26 cellular contexts compared by ENCODE assay signal in the genomic region with DNA sequence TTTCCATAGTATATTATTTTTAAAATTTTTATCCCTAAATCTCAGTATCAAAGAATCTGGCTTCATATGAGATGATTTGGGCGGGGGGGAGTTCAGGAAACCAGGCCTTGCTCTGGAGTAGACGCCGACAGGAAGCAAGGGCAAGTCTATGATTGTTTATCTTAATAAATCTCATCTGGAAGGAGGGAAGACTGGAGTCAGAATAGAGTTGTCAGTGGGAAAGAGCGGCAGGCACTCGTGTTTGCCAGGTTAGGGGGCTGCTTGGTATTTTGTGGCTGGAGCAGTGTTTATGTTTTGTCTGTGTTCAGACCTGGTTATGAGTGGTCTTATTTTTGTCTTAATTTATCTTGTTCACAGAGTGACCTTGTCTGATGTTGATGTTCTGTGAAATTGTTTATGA.
DNase-seq lines count a peak whose midpoint lies in the region; ATAC-seq, FAIRE-seq and TF ChIP-seq lines count a peak whose summit lies in the region.
"Had no signal": no experiment of that assay in that cellular context is flagged by ENCODE, and none has a peak within 500 bp of the region (broad histone marks: within the 10 kb centered on the region; RNA-seq: fewer than 3 reads in every experiment).

No MANE protein-coding gene starts in this region.

- H3K4me1 Mint-ChIP-seq in astrocyte (ENCODE audit: low read depth, unreplicated experiment): peaks cover 4% of the 10 kb centered on the region
- H3K4me1 Mint-ChIP-seq: activated CD4-positive, alpha-beta memory T cell treated with anti-CD3 and anti-CD28 coated beads, Interleukin-2, amount 10 ng/mL, durations not matched to agents 7 days and 5 days had no signal

- H3K79me2 ChIP-seq in HCT116 (ENCODE audit: insufficient read depth, low read length): no peaks in the 10 kb centered on the region
- no peaks in the 10 kb centered on the region for H3K79me2 ChIP-seq in astrocyte (ENCODE audit: insufficient read depth, low read length)
- H3K79me2 ChIP-seq in smooth muscle cell (ENCODE audit: low read depth): no peaks in the 10 kb centered on the region

- H3K4me3 ChIP-seq in HCT116 (replicated peaks in 1 of 2; ENCODE audit: low read depth in 1 of 2, low read length in 2 of 2) (no peak overlapping the region), astrocyte (ENCODE audit: insufficient read depth, low read depth, low read length) (no peak overlapping the region), smooth muscle cell (no peak overlapping the region), colonic mucosa (no peak overlapping the region), HAP-1 (no peak overlapping the region)
- H3K4me3 ChIP-seq: coronary artery, lower lobe of right lung, tibial nerve had no signal

- H4K20me1 ChIP-seq in HCT116 (ENCODE audit: insufficient read depth) (no peaks in the 10 kb centered on the region), astrocyte (ENCODE audit: insufficient read depth, low read length) (no peaks in the 10 kb centered on the region), smooth muscle cell (ENCODE audit: low read depth) (no peaks in the 10 kb centered on the region)

- H3K9me3 Mint-ChIP-seq in astrocyte (ENCODE audit: unreplicated experiment): no peaks in the 10 kb centered on the region
- H3K9me3 Mint-ChIP-seq: activated CD4-positive, alpha-beta memory T cell treated with anti-CD3 and anti-CD28 coated beads, Interleukin-2, amount 10 ng/mL, durations not matched to agents 7 days and 5 days had no signal

- H3K27me3 Mint-ChIP-seq in astrocyte (ENCODE audit: low read depth, unreplicated experiment): no peaks in the 10 kb centered on the region
- H3K27me3 Mint-ChIP-seq: activated CD4-positive, alpha-beta memory T cell treated with anti-CD3 and anti-CD28 coated beads, Interleukin-2, amount 10 ng/mL, durations not matched to agents 7 days and 5 days had no signal

- POLR2A ChIA-PET in HCT116 (lab: Charles Lee): no interaction called here

- DNase-seq in HCT116 (ENCODE audit: low read depth, low spot score) (no peak), astrocyte (ENCODE audit: low read depth) (no peak), left kidney (ENCODE audit: low read depth, low spot score) (peak; percentile 39), smooth muscle cell (lab: John Stamatoyannopoulos, UW; ENCODE audit: unreplicated experiment) (no peak), colonic mucosa (no peak), HAP-1 (ENCODE audit: low spot score in 2 of 2) (no peak), COLO668 (lab: John Stamatoyannopoulos, UW; ENCODE audit: unreplicated experiment) (no peak)
- DNase-seq: activated CD4-positive, alpha-beta memory T cell treated with anti-CD3 and anti-CD28 coated beads, Interleukin-2, amount 10 ng/mL, durations not matched to agents 7 days and 5 days; activated CD4-positive, CD25-positive, alpha-beta regulatory T cell treated with anti-CD3 and anti-CD28 coated beads, Interleukin-2, amount 50 U/mL, for 72 hours; activated effector memory CD4-positive, alpha-beta T cell treated with anti-CD3 and anti-CD28 coated beads, Interleukin-2, amount 50 U/mL, for 16 hours; AML-193; brain microvascular endothelial cell; GOT3; Karpas-422; kidney; lower lobe of right lung; MV-4-11; NCI-H1694; NCI-H2171 treated with DMSO at 0.1 percent for 48 hours; NCI-H524 treated with DMSO at 0.1 percent for 48 hours; NK-92 treated with Interleukin-12 subunit alpha and Interleukin-12 subunit beta, amount 100 ng/mL, for 24 hours; nucleus accumbens; SHP77 treated with DMSO at 0.1 percent for 48 hours; T-helper 1 cell had no signal

- CTCF ChIA-PET in HCT116 (lab: Charles Lee): no interaction called here

- intact Hi-C loops in HCT116 (cut with micrococcal nuclease): no loop called here
- intact Hi-C loops in colonic mucosa (cut with DNase I): loop anchor here (10.0 kb wide), 1 partner anchor 629 kb away; no protein-coding TSS in a partner anchor

- H3K27ac Mint-ChIP-seq in astrocyte (ENCODE audit: unreplicated experiment): no peak overlapping the region
- H3K27ac Mint-ChIP-seq: activated CD4-positive, alpha-beta memory T cell treated with anti-CD3 and anti-CD28 coated beads, Interleukin-2, amount 10 ng/mL, durations not matched to agents 7 days and 5 days had no signal

- WGBS in smooth muscle cell (ENCODE audit: low lambda C conversion rate): 46% methylated on average over 5 of the region's 5 CpGs

- H3K4me3 Mint-ChIP-seq in astrocyte (ENCODE audit: unreplicated experiment): no peak overlapping the region
- H3K4me3 Mint-ChIP-seq: activated CD4-positive, alpha-beta memory T cell treated with anti-CD3 and anti-CD28 coated beads, Interleukin-2, amount 10 ng/mL, durations not matched to agents 7 days and 5 days had no signal

- no TSS peak for BruUV-seq in HCT116 (replicated peaks; lab: Mats Ljungman, UMichigan)

- H2AFZ ChIP-seq in HCT116 (ENCODE audit: low read depth, low read length, poor library complexity, severe bottlenecking): peak overlapping the region; percentile 53
- H2AFZ ChIP-seq in astrocyte (ENCODE audit: low read depth, low read length): peak overlapping the region; percentile 60
- peak overlapping the region; percentile 78 for H2AFZ ChIP-seq in smooth muscle cell (ENCODE audit: low read depth)

- no peak for TF ChIP-seq CTCF in HCT116 (IDR thresholded peaks at IDR 0.05 in 2 of 3, conservative IDR thresholded peaks at IDR 0.05 in 1 of 3; ENCODE audit: borderline replicate concordance in 1 of 3, insufficient read depth in 1 of 3, low read depth in 2 of 3, low read length in 2 of 3)
- no peak for TF ChIP-seq CTCF in astrocyte (IDR thresholded peaks at IDR 0.05; ENCODE audit: insufficient read depth, low read depth, low read length)
- TF ChIP-seq CTCF in smooth muscle cell (IDR thresholded peaks at IDR 0.05; ENCODE audit: borderline replicate concordance, insufficient read depth, poor library complexity, severe bottlenecking): no peak
- TF ChIP-seq CTCF in colonic mucosa (IDR thresholded peaks at IDR 0.05): no peak

- FAIRE-seq in astrocyte (lab: Jason Lieb, UNC): no peak

- H3K27me3 ChIP-seq in HCT116 (ENCODE audit: insufficient read depth, low read length): no peaks in the 10 kb centered on the region
- H3K27me3 ChIP-seq in astrocyte (ENCODE audit: insufficient read depth, low read length): no peaks in the 10 kb centered on the region
- H3K27me3 ChIP-seq in smooth muscle cell (ENCODE audit: low read depth): no peaks in the 10 kb centered on the region
- no peaks in the 10 kb centered on the region for H3K27me3 ChIP-seq in colonic mucosa
- no peaks in the 10 kb centered on the region for H3K27me3 ChIP-seq in HAP-1 (ENCODE audit: low read depth)
- H3K27me3 ChIP-seq: brain microvascular endothelial cell, tibial nerve had no signal

- no peak for TF ChIP-seq POLR2A in HCT116 (IDR thresholded peaks at IDR 0.05; ENCODE audit: borderline replicate concordance, extremely low read depth, insufficient read depth, insufficient read length)

- no peak overlapping the region for H3K4me2 ChIP-seq in HCT116 (ENCODE audit: low read length)
- H3K4me2 ChIP-seq in astrocyte (ENCODE audit: low read length): no peak overlapping the region
- no peak overlapping the region for H3K4me2 ChIP-seq in smooth muscle cell

- in situ Hi-C loops in HAP-1 (cut with MboI; ENCODE audit: low sequenced_read_pairs): no loop called here

- no peak for TF ChIP-seq RAD21 in HCT116 (IDR thresholded peaks at IDR 0.05; ENCODE audit: low read depth)

- H3F3A ChIP-seq in smooth muscle cell (ENCODE audit: low read depth): peaks cover 3% of the 10 kb centered on the region

- H3K36me3 Mint-ChIP-seq in astrocyte (ENCODE audit: low read depth, unreplicated experiment): no peaks in the 10 kb centered on the region

- H3K27ac ChIP-seq in HCT116 (ENCODE audit: low read depth, low read length) (no peak overlapping the region), astrocyte (ENCODE audit: low read depth, low read length) (no peak overlapping the region), smooth muscle cell (ENCODE audit: low read depth) (no peak overlapping the region), colonic mucosa (no peak overlapping the region)
- H3K27ac ChIP-seq: brain microvascular endothelial cell, coronary artery, lower lobe of right lung had no signal

- H3K9me2 ChIP-seq in HCT116 (ENCODE audit: insufficient read depth): no peaks in the 10 kb centered on the region

- H3K9me3 ChIP-seq in HCT116 (ENCODE audit: control insufficient read depth in 1 of 2, insufficient read depth in 1 of 2, low read depth in 1 of 2, low read length in 2 of 2) (no peaks in the 10 kb centered on the region), astrocyte (ENCODE audit: insufficient read depth, low read depth, low read length) (no peaks in the 10 kb centered on the region), smooth muscle cell (replicated peaks; ENCODE audit: low read depth) (no peaks in the 10 kb centered on the region), colonic mucosa (no peaks in the 10 kb centered on the region), HAP-1 (no peaks in the 10 kb centered on the region)
- H3K9me3 ChIP-seq: lower lobe of right lung, tibial nerve had no signal

- H3K9ac ChIP-seq in HCT116 (ENCODE audit: low read length): no peak overlapping the region
- H3K9ac ChIP-seq in astrocyte (ENCODE audit: low read length): no peak overlapping the region
- H3K9ac ChIP-seq in smooth muscle cell (ENCODE audit: low read depth): no peak overlapping the region
- no peak overlapping the region for H3K9ac ChIP-seq in colonic mucosa (ENCODE audit: low read depth in 2 of 2, low read length in 2 of 2)

- H3K36me3 ChIP-seq in HCT116 (ENCODE audit: control insufficient read depth in 1 of 2, insufficient read depth in 2 of 2, low read length in 2 of 2): no peaks in the 10 kb centered on the region
- H3K36me3 ChIP-seq in astrocyte (ENCODE audit: insufficient read depth, low read length): no peaks in the 10 kb centered on the region
- no peaks in the 10 kb centered on the region for H3K36me3 ChIP-seq in smooth muscle cell (ENCODE audit: low read depth)
- no peaks in the 10 kb centered on the region for H3K36me3 ChIP-seq in colonic mucosa
- no peaks in the 10 kb centered on the region for H3K36me3 ChIP-seq in HAP-1 (replicated peaks)
- H3K36me3 ChIP-seq: brain microvascular endothelial cell, lower lobe of right lung, tibial nerve had no signal

- no peak for ATAC-seq in HCT116
- ATAC-seq: lower lobe of right lung had no signal

- H3K4me1 ChIP-seq in HCT116 (ENCODE audit: control insufficient read depth in 1 of 2, insufficient read depth in 2 of 2, low read length in 2 of 2) (peaks cover 0 to 4% of the 10 kb centered on the region in 2 experiments; a peak in 2 of 4 replicates), astrocyte (ENCODE audit: insufficient read depth, low read length) (no peaks in the 10 kb centered on the region), smooth muscle cell (ENCODE audit: low read depth) (peaks cover 11% of the 10 kb centered on the region), colonic mucosa (peaks cover 4% of the 10 kb centered on the region), HAP-1 (peaks cover 8% of the 10 kb centered on the region)

- RAD21 ChIA-PET in HCT116 (lab: Charles Lee; ENCODE audit: low non-redundant PET in 1 of 2, low total read pairs in 2 of 2, uncharacterized antibody in 2 of 2, unreplicated experiment in 2 of 2): no interaction called here

TF ChIP-seq in HCT116, 20 proteins besides CTCF, POLR2A, EP300 and RAD21:
- TF ChIP-seq ZFX (IDR thresholded peaks at IDR 0.05) (no peak), YY1 (IDR thresholded peaks at IDR 0.05; ENCODE audit: extremely low read depth, insufficient replicate concordance, low read depth, low read length) (no peak), ZNF274 (IDR thresholded peaks at IDR 0.05; ENCODE audit: low read depth, low read length) (no peak)
